12 cellular contexts compared by ENCODE assay signal in the genomic region with DNA sequence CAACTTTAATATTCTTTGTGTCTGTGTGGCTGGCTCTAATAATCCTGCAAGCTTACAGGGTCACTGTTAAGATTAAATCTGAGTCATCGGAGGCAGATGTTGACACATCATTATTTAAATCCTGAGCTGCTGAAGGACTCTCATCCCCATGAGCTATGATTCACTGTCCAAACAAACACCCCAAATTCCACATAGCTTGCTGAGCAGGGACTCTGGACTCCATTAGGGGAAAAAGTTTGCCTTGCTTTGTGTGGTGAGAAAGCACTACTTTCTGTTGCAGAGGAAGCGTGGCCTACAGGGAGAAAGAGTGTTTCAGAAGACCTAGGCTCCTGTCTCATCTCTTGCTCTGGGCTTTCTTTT.
DNase-seq lines count a peak whose midpoint lies in the region; ATAC-seq, FAIRE-seq and TF ChIP-seq lines count a peak whose summit lies in the region.
"Had no signal": no experiment of that assay in that cellular context is flagged by ENCODE, and none has a peak within 500 bp of the region (broad histone marks: within the 10 kb centered on the region; RNA-seq: fewer than 3 reads in every experiment).

No MANE protein-coding gene starts in this region.

- H3K9ac ChIP-seq in fibroblast of lung (ENCODE audit: insufficient read depth, low read length) (no peak overlapping the region), skeletal muscle satellite cell (ENCODE audit: low read depth, low read length) (no peak overlapping the region)
- H3K9ac ChIP-seq: KMS-11 had no signal

- H3K4me3 ChIP-seq in fibroblast of lung (replicated peaks in 1 of 4; ENCODE audit: control extremely low read depth in 1 of 4, insufficient read depth in 1 of 4, low read depth in 3 of 4, low read length in 4 of 4) (no peak overlapping the region), skeletal muscle satellite cell (ENCODE audit: low read length) (no peak overlapping the region), uterus (no peak overlapping the region)

- FAIRE-seq in RCC 7860 (lab: Jason Lieb, UNC) = peak; percentile 93
- FAIRE-seq: A204.1 had no signal

- no peak overlapping the region for H3K4me3 Mint-ChIP-seq in activated T-cell treated with anti-CD3 and anti-CD28 coated beads, Interleukin-2, amount 50 U/mL, for 24 hours

- peaks cover 5% of the 10 kb centered on the region for H3K4me1 Mint-ChIP-seq in activated T-cell treated with anti-CD3 and anti-CD28 coated beads, Interleukin-2, amount 50 U/mL, for 24 hours (ENCODE audit: low read depth)

- no peaks in the 10 kb centered on the region for H3K36me3 Mint-ChIP-seq in activated T-cell treated with anti-CD3 and anti-CD28 coated beads, Interleukin-2, amount 50 U/mL, for 24 hours (ENCODE audit: low read depth)

- H3K27me3 ChIP-seq in fibroblast of lung (ENCODE audit: control insufficient read depth, insufficient read depth, low read length) = no peaks in the 10 kb centered on the region
- H3K27me3 ChIP-seq in skeletal muscle satellite cell (ENCODE audit: control insufficient read depth, insufficient read depth, low read length) = no peaks in the 10 kb centered on the region
- no peaks in the 10 kb centered on the region for H3K27me3 ChIP-seq in uterus

- no peaks in the 10 kb centered on the region for H3K27me3 Mint-ChIP-seq in activated T-cell treated with anti-CD3 and anti-CD28 coated beads, Interleukin-2, amount 50 U/mL, for 24 hours

- no peak for TF ChIP-seq CTCF in fibroblast of lung (conservative IDR thresholded peaks at IDR 0.05 in 1 of 2, IDR thresholded peaks at IDR 0.05 in 1 of 2; ENCODE audit: low read depth in 1 of 2, low read length in 2 of 2)
- no peak for TF ChIP-seq CTCF in uterus (IDR thresholded peaks at IDR 0.05)

- H3K4me2 ChIP-seq in fibroblast of lung (ENCODE audit: extremely low read depth, insufficient read depth, low read length) = peak overlapping the region; percentile 66
- H3K4me2 ChIP-seq in skeletal muscle satellite cell (ENCODE audit: low read length) = peak overlapping the region; percentile 66
- H3K4me2 ChIP-seq: KMS-11 had no signal

- no peak for TF ChIP-seq POLR2A in uterus (IDR thresholded peaks at IDR 0.05)

- H3K9me3 ChIP-seq in fibroblast of lung (ENCODE audit: control insufficient read depth, insufficient read depth, low read depth, low read length) = no peaks in the 10 kb centered on the region
- no peaks in the 10 kb centered on the region for H3K9me3 ChIP-seq in skeletal muscle satellite cell (replicated peaks; ENCODE audit: low read length)
- H3K9me3 ChIP-seq in uterus = no peaks in the 10 kb centered on the region

- no peak overlapping the region for H2AFZ ChIP-seq in fibroblast of lung (ENCODE audit: low read length)

- H3K4me1 ChIP-seq in fibroblast of lung (ENCODE audit: control insufficient read depth, extremely low read depth, insufficient read depth, low read length) (peaks cover 16% of the 10 kb centered on the region), skeletal muscle satellite cell (ENCODE audit: control insufficient read depth, insufficient read depth, low read length) (peaks cover 48% of the 10 kb centered on the region), uterus (no peaks in the 10 kb centered on the region)

- H3K27ac ChIP-seq in fibroblast of lung (ENCODE audit: insufficient read depth, low read length) (peak overlapping the region; percentile 48), uterus (no peak overlapping the region)
- H3K27ac ChIP-seq: KMS-11 had no signal

- intact Hi-C loops in uterus (cut with DNase I; ENCODE audit: low total_unique reads) = no loop called here

- H3K79me2 ChIP-seq in fibroblast of lung (ENCODE audit: control insufficient read depth, insufficient read depth, low read length) = no peaks in the 10 kb centered on the region

- no peak for ATAC-seq in GM21576 (IDR thresholded peaks at IDR 0.05; ENCODE audit: unreplicated experiment)

- no peaks in the 10 kb centered on the region for H3K9me3 Mint-ChIP-seq in activated T-cell treated with anti-CD3 and anti-CD28 coated beads, Interleukin-2, amount 50 U/mL, for 24 hours

- DNase-seq in DMS153 (lab: John Stamatoyannopoulos, UW) (peak; percentile 8), DMS153 treated with DMSO at 0.1 percent for 48 hours (lab: John Stamatoyannopoulos, UW; ENCODE audit: unreplicated experiment) (no peak), RCC 7860 (ENCODE audit: low spot score) (peak; percentile 89), fibroblast of lung (ENCODE audit: low read depth in 2 of 2) (peak; percentile 98 to 99), uterus (no peak)
- DNase-seq in activated T-cell treated with anti-CD3 and anti-CD28 coated beads, Interleukin-2, amount 50 U/mL, for 24 hours = no peak
- DNase-seq: hippocampal formation; stimulated activated CD4-positive, alpha-beta T cell treated with anti-CD3 and anti-CD28 coated beads, Interleukin-4, amount 100 ng/mL, for 1 hour had no signal

- H3K36me3 ChIP-seq in fibroblast of lung (ENCODE audit: control insufficient read depth, insufficient read depth, low read length) (no peaks in the 10 kb centered on the region), skeletal muscle satellite cell (ENCODE audit: insufficient read depth, low read length) (no peaks in the 10 kb centered on the region), uterus (no peaks in the 10 kb centered on the region)

- no peak overlapping the region for H3K27ac Mint-ChIP-seq in activated T-cell treated with anti-CD3 and anti-CD28 coated beads, Interleukin-2, amount 50 U/mL, for 24 hours

- no peaks in the 10 kb centered on the region for H4K20me1 ChIP-seq in fibroblast of lung (ENCODE audit: control insufficient read depth, extremely low read depth, insufficient read depth, low read length)

Comparison
In these comparisons a context has a peak if more than half of its experiments do, and no peak if none do; other contexts are left out.
1. DNase-seq: peak in DMS153 (single experiment), RCC 7860 (single experiment) and fibroblast of lung (2 of 2); none in DMS153 treated with DMSO at 0.1 percent for 48 hours (single experiment), activated T-cell treated with anti-CD3 and anti-CD28 coated beads, Interleukin-2, amount 50 U/mL, for 24 hours (single experiment) and uterus (0 of 2).